ENCODE assay signal across 18 cellular contexts in genomic region chr3:8621141-8621540, GRCh38.
"Had no signal": no experiment of that assay in that cellular context is flagged by ENCODE, and none has a peak within 500 bp of the region (broad histone marks: within the 10 kb centered on the region; RNA-seq: fewer than 3 reads in every experiment).

No MANE protein-coding gene starts in this region.

- H3K4me3 ChIP-seq: SJSA1, SK-N-MC had no signal

- DNase-seq: Kasumi-1, MM.1S, NCI-H1092 treated with DMSO at 0.1 percent for 48 hours, NCI-H1436, NCI-H187, NCI-H2029, NCI-H2081 treated with DMSO at 0.1 percent for 48 hours, NCI-H2171, NCI-H446, NCI-H510A, NCI-H524 treated with DMSO at 0.1 percent for 48 hours, NCI-H69, NCI-H774, RPMI8226, SIG-M5 had no signal

- H3K4me1 ChIP-seq: SJSA1 had no signal

- H3K27me3 ChIP-seq: SJSA1 had no signal

- H3K36me3 ChIP-seq: SJSA1 had no signal

- H3K4me2 ChIP-seq: KMS-11 had no signal

- H3K9me3 ChIP-seq: SJSA1 had no signal

- H3K27ac ChIP-seq: KMS-11, SJSA1, SK-N-MC had no signal

- H3K9ac ChIP-seq: KMS-11 had no signal
